In the genomic region with DNA sequence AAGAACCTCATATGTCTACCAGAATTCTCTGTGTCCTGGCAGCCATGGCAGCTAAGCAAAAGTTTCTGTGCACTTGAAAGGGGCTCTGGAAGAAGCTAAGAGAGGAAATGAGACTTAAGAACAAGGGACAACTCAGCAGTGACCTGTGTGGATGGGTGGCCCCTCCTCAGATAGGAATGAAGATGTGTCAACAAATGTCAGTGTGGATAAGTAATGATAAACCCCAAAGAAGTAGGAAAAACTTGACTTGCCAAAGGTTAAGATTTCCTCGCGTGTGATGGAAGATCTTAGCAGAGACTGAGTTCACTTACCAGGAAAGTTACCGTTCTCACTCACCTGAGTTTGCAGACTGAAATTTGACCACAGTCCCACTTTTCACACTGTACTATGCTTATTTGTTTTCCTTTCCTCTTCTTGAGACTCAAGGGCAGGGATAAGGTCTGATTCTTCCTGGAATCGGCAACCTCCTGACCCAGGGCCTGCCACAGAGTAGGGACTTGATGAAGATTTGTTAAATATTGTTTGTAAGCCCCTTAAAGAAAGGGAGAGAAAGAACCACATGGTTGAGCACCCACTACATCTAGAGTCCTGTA, we compare ENCODE assay signal across 26 cellular contexts. TPM values are rescaled to one million over a fixed set of nuclear protein-coding genes. Genes with fewer than 3 reads are reported as not detected.
DNase-seq lines count a peak whose midpoint lies in the region; TF ChIP-seq lines count a peak whose summit lies in the region.
"Had no signal": no experiment of that assay in that cellular context is flagged by ENCODE, and none has a peak within 500 bp of the region (broad histone marks: within the 10 kb centered on the region; RNA-seq: fewer than 3 reads in every experiment).

No MANE protein-coding gene starts in this region.

- 81 to 97% methylated on average over 3 to 4 of the region's 4 CpGs for WGBS in transverse colon (ENCODE audit: low coverage in 1 of 2), 2 donors

- in situ Hi-C loops in transverse colon (cut with MboI; ENCODE audit: low pct_ligation_motif_present in 1 of 4, low pct_unique_long_range_greater_than_20kb in 1 of 4, low sequenced_read_pairs in 3 of 4): no loop called here

- H3K36me3 ChIP-seq in ACC112 (ENCODE audit: insufficient read depth, low read length) (no peaks in the 10 kb centered on the region), osteoblast (ENCODE audit: insufficient read depth, low read length) (no peaks in the 10 kb centered on the region), transverse colon (no peaks in the 10 kb centered on the region), Peyer's patch (no peaks in the 10 kb centered on the region)
- H3K36me3 ChIP-seq: BLaER1 treated with 17β-estradiol and CSF1 and Interleukin-3, amounts not matched to agents 10 nM and 100 nM; esophagus muscularis mucosa; gastroesophageal sphincter; upper lobe of left lung had no signal

- H4K20me1 ChIP-seq in osteoblast (ENCODE audit: insufficient read depth, low read length): no peaks in the 10 kb centered on the region
- H4K20me1 ChIP-seq: BLaER1 treated with 17β-estradiol and CSF1 and Interleukin-3, amounts not matched to agents 10 nM and 100 nM had no signal

- TF ChIP-seq CTCF in epithelial cell of esophagus (IDR thresholded peaks at IDR 0.05; ENCODE audit: insufficient read depth, low read depth, low read length, missing control alignments): no peak
- no peak for TF ChIP-seq CTCF in osteoblast (IDR thresholded peaks at IDR 0.05; ENCODE audit: extremely low read depth, low read depth, low read length)
- no peak for TF ChIP-seq CTCF in transverse colon (IDR thresholded peaks at IDR 0.05)
- TF ChIP-seq CTCF in Peyer's patch (IDR thresholded peaks at IDR 0.05): no peak

- no peak overlapping the region for H2AFZ ChIP-seq in ACC112 (ENCODE audit: low read length, unreplicated experiment)
- H2AFZ ChIP-seq in osteoblast (ENCODE audit: low read length): no peak overlapping the region

- peaks cover 9% of the 10 kb centered on the region for H3K79me2 ChIP-seq in ACC112 (ENCODE audit: control insufficient read depth, insufficient read depth, low read length, unreplicated experiment)
- H3K79me2 ChIP-seq in osteoblast (ENCODE audit: insufficient read depth, low read length): no peaks in the 10 kb centered on the region

- peak overlapping the region; percentile 98 for H3K27ac ChIP-seq in ACC112 (ENCODE audit: low read depth, low read length)
- peak overlapping the region; percentile 88 for H3K27ac ChIP-seq in osteoblast (ENCODE audit: low read depth, low read length)
- no peak overlapping the region for H3K27ac ChIP-seq in transverse colon
- no peak overlapping the region for H3K27ac ChIP-seq in Peyer's patch
- H3K27ac ChIP-seq: BLaER1 treated with 17β-estradiol and CSF1 and Interleukin-3, amounts not matched to agents 10 nM and 100 nM; esophagus muscularis mucosa; gastroesophageal sphincter; upper lobe of left lung had no signal

- TF ChIP-seq EP300 in transverse colon (IDR thresholded peaks at IDR 0.05; ENCODE audit: low read depth): no peak

- DNase-seq in M059J (ENCODE audit: low read depth): peak; percentile 30
- peak; percentile 37 for DNase-seq in epithelial cell of esophagus (ENCODE audit: low read depth)
- DNase-seq in osteoblast (ENCODE audit: insufficient read length, low spot score, missing footprints): no peak
- DNase-seq in transverse colon: no peak
- DNase-seq in activated T-cell treated with anti-CD3 and anti-CD28 coated beads for 4 hours: no peak
- DNase-seq in occipital lobe (lab: John Stamatoyannopoulos, UW): no peak
- no peak for DNase-seq in Peyer's patch
- DNase-seq: activated CD4-positive, alpha-beta T cell treated with anti-CD3 and anti-CD28 coated beads, Interleukin-2, amount 50 U/mL, for 48 hours; activated CD8-positive, alpha-beta memory T cell treated with anti-CD3 and anti-CD28 coated beads, Interleukin-2, amount 50 U/mL, for 4 hours; effector memory CD8-positive, alpha-beta T cell; hypothalamus; MM.1S; NCI-H1417; NCI-H2107; NCI-H446 treated with DMSO at 0.1 percent for 48 hours; SIG-M5; stimulated activated CD8-positive, alpha-beta memory T cell treated with anti-CD3 and anti-CD28 coated beads, Interleukin-4, amount 100 ng/mL, for 48 hours; T-helper 1 cell; upper lobe of left lung had no signal

- H3K27me3 ChIP-seq in ACC112 (ENCODE audit: insufficient read depth, low read length) (no peaks in the 10 kb centered on the region), osteoblast (ENCODE audit: insufficient read depth, low read length) (no peaks in the 10 kb centered on the region), transverse colon (no peaks in the 10 kb centered on the region), Peyer's patch (no peaks in the 10 kb centered on the region)
- H3K27me3 ChIP-seq: esophagus muscularis mucosa, gastroesophageal sphincter, upper lobe of left lung had no signal

- TF ChIP-seq POLR2A in transverse colon (IDR thresholded peaks at IDR 0.05) (no peak), Peyer's patch (IDR thresholded peaks at IDR 0.05) (no peak)

- H3K4me3 ChIP-seq in ACC112 (ENCODE audit: low read depth, low read length) (peak overlapping the region; percentile 31; the same call in 1 of the 2 replicates), epithelial cell of esophagus (ENCODE audit: low read length) (no peak overlapping the region), osteoblast (ENCODE audit: insufficient read depth, low read length) (no peak overlapping the region), transverse colon (no peak overlapping the region), Peyer's patch (no peak overlapping the region)
- H3K4me3 ChIP-seq: BLaER1 treated with 17β-estradiol and CSF1 and Interleukin-3, amounts not matched to agents 10 nM and 100 nM; esophagus muscularis mucosa; gastroesophageal sphincter; GM12878; upper lobe of left lung had no signal

- no peak overlapping the region for H3K4me2 ChIP-seq in osteoblast (ENCODE audit: insufficient read depth, low read length)

- intact Hi-C loops in transverse colon (cut with DNase I; ENCODE audit: low total_unique reads): no loop called here

- H3K4me1 ChIP-seq in ACC112 (ENCODE audit: control insufficient read depth, insufficient read depth, low read length, unreplicated experiment) (peaks cover 43% of the 10 kb centered on the region), osteoblast (ENCODE audit: insufficient read depth, low read length) (peaks cover 26% of the 10 kb centered on the region), transverse colon (no peaks in the 10 kb centered on the region), Peyer's patch (no peaks in the 10 kb centered on the region)

- no peaks in the 10 kb centered on the region for H3K9me3 ChIP-seq in osteoblast (ENCODE audit: low read depth, low read length)
- H3K9me3 ChIP-seq in transverse colon: no peaks in the 10 kb centered on the region
- H3K9me3 ChIP-seq in Peyer's patch: no peaks in the 10 kb centered on the region
- H3K9me3 ChIP-seq: BLaER1 treated with 17β-estradiol and CSF1 and Interleukin-3, amounts not matched to agents 10 nM and 100 nM; esophagus muscularis mucosa; gastroesophageal sphincter; upper lobe of left lung had no signal

RNA-seq across cellular contexts. Expression of a gene that starts 7.4 kb away (rescaled TPM):
- 13.9 and 21.8 TPM in 2 replicates for total RNA-seq in M059J (2014; rRNA removed; shearing (Covaris generic))
- total RNA-seq in osteoblast (9.8 and 12.4 TPM in 2 replicates), transverse colon (1 to 10 TPM; 2.0 to 9.7 (median 8.0) TPM), occipital lobe (1.7 TPM), Peyer's patch (10 to 100 TPM in 1 of 4 donors, 1 to 10 TPM in 3; 1.7 to 13.7 (median 7.3) TPM)
- total RNA-seq: GM12878, OCI-LY7, progenitor cell of endocrine pancreas had no signal

Comparison
In these comparisons a context has a peak if more than half of its experiments do, and no peak if none do; other contexts are left out.
1. H3K27ac ChIP-seq: peak in ACC112 (single experiment) and osteoblast (single experiment); none in transverse colon (0 of 4) and Peyer's patch (0 of 4).
2. DNase-seq: peak in M059J (single experiment) and epithelial cell of esophagus (single experiment); none in osteoblast (single experiment), transverse colon (single experiment), activated T-cell treated with anti-CD3 and anti-CD28 coated beads for 4 hours (single experiment), occipital lobe (single experiment) and Peyer's patch (0 of 3).